Comparison of ENCODE assay signal across 21 cellular contexts in the genomic region with DNA sequence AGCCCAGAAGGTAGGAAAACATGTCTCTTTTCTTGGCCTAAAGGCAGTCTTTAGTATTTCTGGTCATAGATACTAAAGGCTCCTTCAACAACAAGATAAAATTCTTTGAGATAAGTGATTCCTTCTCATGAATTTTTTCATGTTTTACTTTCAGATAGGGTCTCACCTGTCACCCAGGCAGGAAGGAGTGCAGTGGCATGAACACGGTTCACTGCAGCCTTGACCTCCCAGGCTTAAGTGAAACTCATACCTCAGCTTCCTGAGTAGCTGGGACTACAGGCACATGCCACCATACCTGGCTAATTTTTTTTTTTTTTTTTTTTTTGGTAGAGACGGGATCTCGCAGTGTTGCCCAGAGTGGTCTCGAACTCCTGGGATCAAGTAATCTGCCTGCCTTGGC. TPM values are rescaled to one million over a fixed set of nuclear protein-coding genes. Genes with fewer than 3 reads are reported as not detected.
DNase-seq lines count a peak whose midpoint lies in the region; ATAC-seq lines count a peak whose summit lies in the region.
"Had no signal": no experiment of that assay in that cellular context is flagged by ENCODE, and none has a peak within 500 bp of the region (broad histone marks: within the 10 kb centered on the region; RNA-seq: fewer than 3 reads in every experiment).

No MANE protein-coding gene starts in this region.

- no peaks in the 10 kb centered on the region for H3K9me3 ChIP-seq in trophoblast cell (ENCODE audit: insufficient read depth, low read depth, low read length)
- H3K9me3 ChIP-seq: BE2C, SJSA1 had no signal

- no peak overlapping the region for H2AFZ ChIP-seq in trophoblast cell (ENCODE audit: insufficient read depth, low read length, poor library complexity)

- H2BK120ac ChIP-seq in trophoblast cell (ENCODE audit: insufficient read depth, low read length, poor library complexity) = no peak overlapping the region

- no peak overlapping the region for H3K18ac ChIP-seq in trophoblast cell (ENCODE audit: low read length)

- peaks cover 4 to 13% of the 10 kb centered on the region in 2 experiments for H3K4me1 ChIP-seq in trophoblast cell (ENCODE audit: control insufficient read depth in 1 of 2, insufficient read depth in 2 of 2, low read length in 2 of 2)
- H3K4me1 ChIP-seq: BE2C, SJSA1 had no signal

- H3K9ac ChIP-seq in trophoblast cell (ENCODE audit: low read length) = no peak overlapping the region

- H4K12ac ChIP-seq in trophoblast cell (ENCODE audit: low read depth, low read length) = no peak overlapping the region

- H3K79me2 ChIP-seq in trophoblast cell (ENCODE audit: control insufficient read depth, insufficient read depth, low read length, poor library complexity) = no peaks in the 10 kb centered on the region

- H4K8ac ChIP-seq in trophoblast cell (ENCODE audit: low read depth, low read length) = no peak overlapping the region

- H3K4ac ChIP-seq in trophoblast cell (ENCODE audit: low read depth, low read length) = no peak overlapping the region

- H4K91ac ChIP-seq in trophoblast cell (ENCODE audit: low read depth, low read length) = no peak overlapping the region

- ATAC-seq in GM18519 (IDR thresholded peaks at IDR 0.05; ENCODE audit: low FRiP score, unreplicated experiment) (peak; percentile 44), GM21529 (IDR thresholded peaks at IDR 0.05; ENCODE audit: unreplicated experiment) (peak; percentile 56), HG03196 (IDR thresholded peaks at IDR 0.05; ENCODE audit: unreplicated experiment) (peak; percentile 63), GM18520 (IDR thresholded peaks at IDR 0.05; ENCODE audit: unreplicated experiment) (no peak), HG03378 (IDR thresholded peaks at IDR 0.05; ENCODE audit: unreplicated experiment) (no peak)
- ATAC-seq: K562 had no signal

- no peak overlapping the region for H3K23ac ChIP-seq in trophoblast cell (ENCODE audit: low read length)

- peaks cover 2% of the 10 kb centered on the region for H3K79me1 ChIP-seq in trophoblast cell (ENCODE audit: low read length)

- no peaks in the 10 kb centered on the region for H3K36me3 ChIP-seq in trophoblast cell (ENCODE audit: control insufficient read depth in 1 of 2, insufficient read depth in 2 of 2, low read length in 2 of 2)
- H3K36me3 ChIP-seq: BE2C, SJSA1 had no signal

- no peaks in the 10 kb centered on the region for H3K27me3 ChIP-seq in trophoblast cell (ENCODE audit: insufficient read depth, low read length)
- H3K27me3 ChIP-seq: BE2C, SJSA1 had no signal

- no peak overlapping the region for H3K4me2 ChIP-seq in trophoblast cell (ENCODE audit: low read length)

- no peak overlapping the region for H3K4me3 ChIP-seq in trophoblast cell (ENCODE audit: low read depth, low read length)
- H3K4me3 ChIP-seq: K562, SJSA1 had no signal

- no peak overlapping the region for H2BK12ac ChIP-seq in trophoblast cell (ENCODE audit: low read length)

- DNase-seq in trophoblast cell = peak; percentile 63 to 76
- DNase-seq in NCI-H524 (lab: John Stamatoyannopoulos, UW) = no peak
- DNase-seq in A172 (ENCODE audit: low spot score) = no peak
- DNase-seq: BE2C; CD4-positive, alpha-beta memory T cell; DND-41; GDM1; NCI-H1436 treated with DMSO at 0.1 percent for 48 hours; NCI-H2107; NCI-H345; NCI-H69; NK-92 treated with Interleukin-12 subunit alpha and Interleukin-12 subunit beta, amount 100 ng/mL, for 24 hours; T-helper 9 cell had no signal

- no peak overlapping the region for H3K14ac ChIP-seq in trophoblast cell (ENCODE audit: low read length)

- H2BK5ac ChIP-seq in trophoblast cell (ENCODE audit: low read depth, low read length, poor library complexity) = no peak overlapping the region

- no peak overlapping the region for H3K27ac ChIP-seq in trophoblast cell (ENCODE audit: low read depth, low read length)
- H3K27ac ChIP-seq: HL-60, SJSA1 had no signal

- no CpG with 5 or more reads among the region's 4 CpGs for WGBS in trophoblast cell (ENCODE audit: extremely low coverage, insufficient coverage, insufficient read length)

- no peak overlapping the region for H2AK5ac ChIP-seq in trophoblast cell (ENCODE audit: low read length)

RNA-seq across cellular contexts. Expression of a gene that starts 9.1 kb away (rescaled TPM):
- polyA plus RNA-seq in trophoblast cell (2013) = 0.37 and 0.43 TPM in 2 replicates
- not detected in 2 replicates for total RNA-seq in A172 (2014; rRNA removed; shearing (Covaris generic))
- total RNA-seq: K562, SJSA1 had no signal

RNA-seq across cellular contexts. Expression of a gene that starts 18.9 kb away (rescaled TPM):
- polyA plus RNA-seq in trophoblast cell (2013) = 53.3 and 54.2 TPM in 2 replicates
- total RNA-seq in A172 (2014; rRNA removed; shearing (Covaris generic)) = 182 and 204 TPM in 2 replicates

RNA-seq across cellular contexts. Expression of a gene that starts 19.7 kb away (rescaled TPM):
- polyA plus RNA-seq in trophoblast cell (2013) = 141 and 146 TPM in 2 replicates
- 396 and 430 TPM in 2 replicates for total RNA-seq in A172 (2014; rRNA removed; shearing (Covaris generic))

RNA-seq across cellular contexts. Expression of a gene that starts 47.3 kb away (rescaled TPM):
- 85.5 and 90.6 TPM in 2 replicates for polyA plus RNA-seq in trophoblast cell (2013)
- total RNA-seq in A172 (2014; rRNA removed; shearing (Covaris generic)) = 45.3 and 46.1 TPM in 2 replicates

Comparison
In these comparisons a context has a peak if more than half of its experiments do, and no peak if none do; other contexts are left out.
1. ATAC-seq: peak in GM18519 (single experiment), GM21529 (single experiment) and HG03196 (single experiment); none in GM18520 (single experiment) and HG03378 (single experiment).
2. DNase-seq: peak in trophoblast cell (2 of 2); none in NCI-H524 (0 of 2) and A172 (single experiment).